ENCODE assay signal across 25 cellular contexts in genomic region chr10:111486346-111486745, GRCh38.
"Had no signal": no experiment of that assay in that cellular context is flagged by ENCODE, and none has a peak within 500 bp of the region (broad histone marks: within the 10 kb centered on the region; RNA-seq: fewer than 3 reads in every experiment).

No MANE protein-coding gene starts in this region.

- H3K4me3 ChIP-seq: colonic mucosa, coronary artery, dorsolateral prefrontal cortex, esophagus squamous epithelium, gastrocnemius medialis, gastroesophageal sphincter, heart left ventricle, heart right ventricle, hepatocyte had no signal

- ATAC-seq: effector memory CD8-positive, alpha-beta T cell; esophagus mucosa; foreskin keratinocyte; gastrocnemius medialis; gastroesophageal sphincter; heart left ventricle; heart right ventricle had no signal

- H3K27ac ChIP-seq: colonic mucosa, coronary artery, dorsolateral prefrontal cortex, epithelial cell of prostate, esophagus squamous epithelium, foreskin keratinocyte, gastrocnemius medialis, gastroesophageal sphincter, heart left ventricle, heart right ventricle, hepatocyte had no signal

- DNase-seq: colonic mucosa; cortex of kidney; dermis blood vessel endothelial cell; effector CD4-positive, alpha-beta T cell; effector CD8-positive, alpha-beta T cell; effector memory CD4-positive, alpha-beta T cell; effector memory CD8-positive, alpha-beta T cell; endodermal cell; erythroblast; esophagus squamous epithelium; foreskin fibroblast; foreskin keratinocyte; foreskin melanocyte; gastrocnemius medialis; glutamatergic neuron; head of caudate nucleus; heart left ventricle; heart right ventricle; hippocampal formation had no signal

- H3K27me3 ChIP-seq: colonic mucosa, dorsolateral prefrontal cortex, esophagus squamous epithelium, foreskin keratinocyte, gastrocnemius medialis, gastroesophageal sphincter, heart left ventricle, heart right ventricle, hepatocyte had no signal

- H3K4me1 ChIP-seq: colonic mucosa, foreskin keratinocyte, gastrocnemius medialis, gastroesophageal sphincter, heart left ventricle, heart right ventricle had no signal

- H3K9me3 ChIP-seq: colonic mucosa had no signal

- H3K36me3 ChIP-seq: colonic mucosa, esophagus squamous epithelium, gastrocnemius medialis, gastroesophageal sphincter, heart left ventricle, heart right ventricle had no signal
